Comparison of ENCODE assay signal across 4 cellular contexts in the genomic region with DNA sequence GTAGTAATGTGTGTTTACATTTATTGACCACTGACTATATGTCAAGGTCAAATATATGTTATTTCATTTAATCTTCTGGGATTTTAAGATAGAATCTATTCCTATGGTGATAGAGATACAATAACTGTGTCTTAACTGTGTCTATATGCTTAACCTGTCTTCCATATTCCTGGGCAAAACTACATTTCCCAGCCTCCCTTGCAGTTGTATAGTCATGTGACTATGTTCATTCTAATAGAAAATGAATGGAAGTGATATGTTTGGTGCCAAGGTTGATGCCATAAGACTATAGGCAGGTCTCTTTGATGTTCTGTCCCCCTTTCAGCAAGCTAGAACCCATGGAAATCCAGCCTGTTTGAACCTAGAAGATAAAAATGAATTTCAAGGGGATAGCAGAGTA.
TF ChIP-seq lines count a peak whose summit lies in the region.

No MANE protein-coding gene starts in this region.

TF ChIP-seq in SK-N-SH, 30 proteins besides CTCF, POLR2A, EP300 and RAD21 (continued from another document):
- TF ChIP-seq USF1 (IDR thresholded peaks at IDR 0.05; ENCODE audit: borderline replicate concordance, low read depth): peak; percentile 70; the same call in 1 of the 2 replicates

TF ChIP-seq in SK-N-SH treated with all-trans-retinoic acid at 6 μM for 48 hours, 23 proteins besides CTCF, POLR2A, EP300 and RAD21 (continued from another document and continues in another):
- TF ChIP-seq, protein P1, sequence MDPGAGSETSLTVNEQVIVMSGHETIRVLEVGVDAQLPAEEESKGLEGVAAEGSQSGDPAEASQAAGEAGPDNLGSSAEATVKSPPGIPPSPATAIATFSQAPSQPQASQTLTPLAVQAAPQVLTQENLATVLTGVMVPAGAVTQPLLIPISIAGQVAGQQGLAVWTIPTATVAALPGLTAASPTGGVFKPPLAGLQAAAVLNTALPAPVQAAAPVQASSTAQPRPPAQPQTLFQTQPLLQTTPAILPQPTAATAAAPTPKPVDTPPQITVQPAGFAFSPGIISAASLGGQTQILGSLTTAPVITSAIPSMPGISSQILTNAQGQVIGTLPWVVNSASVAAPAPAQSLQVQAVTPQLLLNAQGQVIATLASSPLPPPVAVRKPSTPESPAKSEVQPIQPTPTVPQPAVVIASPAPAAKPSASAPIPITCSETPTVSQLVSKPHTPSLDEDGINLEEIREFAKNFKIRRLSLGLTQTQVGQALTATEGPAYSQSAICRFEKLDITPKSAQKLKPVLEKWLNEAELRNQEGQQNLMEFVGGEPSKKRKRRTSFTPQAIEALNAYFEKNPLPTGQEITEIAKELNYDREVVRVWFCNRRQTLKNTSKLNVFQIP (CRISPR knock-in tag; IDR thresholded peaks at IDR 0.05; ENCODE audit: borderline replicate concordance, low read depth): no peak
- TF ChIP-seq, protein P2, sequence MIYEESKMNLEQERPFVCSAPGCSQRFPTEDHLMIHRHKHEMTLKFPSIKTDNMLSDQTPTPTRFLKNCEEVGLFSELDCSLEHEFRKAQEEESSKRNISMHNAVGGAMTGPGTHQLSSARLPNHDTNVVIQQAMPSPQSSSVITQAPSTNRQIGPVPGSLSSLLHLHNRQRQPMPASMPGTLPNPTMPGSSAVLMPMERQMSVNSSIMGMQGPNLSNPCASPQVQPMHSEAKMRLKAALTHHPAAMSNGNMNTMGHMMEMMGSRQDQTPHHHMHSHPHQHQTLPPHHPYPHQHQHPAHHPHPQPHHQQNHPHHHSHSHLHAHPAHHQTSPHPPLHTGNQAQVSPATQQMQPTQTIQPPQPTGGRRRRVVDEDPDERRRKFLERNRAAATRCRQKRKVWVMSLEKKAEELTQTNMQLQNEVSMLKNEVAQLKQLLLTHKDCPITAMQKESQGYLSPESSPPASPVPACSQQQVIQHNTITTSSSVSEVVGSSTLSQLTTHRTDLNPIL (CRISPR knock-in tag; IDR thresholded peaks at IDR 0.05; ENCODE audit: low read depth): no peak
- TF ChIP-seq TCF4 (CRISPR knock-in tag; IDR thresholded peaks at IDR 0.05; ENCODE audit: borderline replicate concordance) (no peak), GLIS3 (CRISPR knock-in tag; IDR thresholded peaks at IDR 0.05) (no peak), ZNF8 (CRISPR knock-in tag; IDR thresholded peaks at IDR 0.05) (no peak), BACH2 (CRISPR knock-in tag; IDR thresholded peaks at IDR 0.05; ENCODE audit: borderline replicate concordance) (no peak), OSR1 (CRISPR knock-in tag; IDR thresholded peaks at IDR 0.05) (no peak), ISL1 (CRISPR knock-in tag; IDR thresholded peaks at IDR 0.05) (no peak), TOX (CRISPR knock-in tag; IDR thresholded peaks at IDR 0.05; ENCODE audit: borderline replicate concordance) (no peak)
- TF ChIP-seq, protein P3, sequence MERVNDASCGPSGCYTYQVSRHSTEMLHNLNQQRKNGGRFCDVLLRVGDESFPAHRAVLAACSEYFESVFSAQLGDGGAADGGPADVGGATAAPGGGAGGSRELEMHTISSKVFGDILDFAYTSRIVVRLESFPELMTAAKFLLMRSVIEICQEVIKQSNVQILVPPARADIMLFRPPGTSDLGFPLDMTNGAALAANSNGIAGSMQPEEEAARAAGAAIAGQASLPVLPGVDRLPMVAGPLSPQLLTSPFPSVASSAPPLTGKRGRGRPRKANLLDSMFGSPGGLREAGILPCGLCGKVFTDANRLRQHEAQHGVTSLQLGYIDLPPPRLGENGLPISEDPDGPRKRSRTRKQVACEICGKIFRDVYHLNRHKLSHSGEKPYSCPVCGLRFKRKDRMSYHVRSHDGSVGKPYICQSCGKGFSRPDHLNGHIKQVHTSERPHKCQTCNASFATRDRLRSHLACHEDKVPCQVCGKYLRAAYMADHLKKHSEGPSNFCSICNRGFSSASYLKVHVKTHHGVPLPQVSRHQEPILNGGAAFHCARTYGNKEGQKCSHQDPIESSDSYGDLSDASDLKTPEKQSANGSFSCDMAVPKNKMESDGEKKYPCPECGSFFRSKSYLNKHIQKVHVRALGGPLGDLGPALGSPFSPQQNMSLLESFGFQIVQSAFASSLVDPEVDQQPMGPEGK (CRISPR knock-in tag; IDR thresholded peaks at IDR 0.05; ENCODE audit: borderline replicate concordance): no peak

TF ChIP-seq in Ishikawa, 13 proteins besides CTCF, POLR2A, EP300 and RAD21 (continued from another document):
- peak; percentile 72 for TF ChIP-seq USF1 (IDR thresholded peaks at IDR 0.05)
- no peak for TF ChIP-seq ZBTB7A (IDR thresholded peaks at IDR 0.05; ENCODE audit: low read depth)
- TF ChIP-seq, protein P4, sequence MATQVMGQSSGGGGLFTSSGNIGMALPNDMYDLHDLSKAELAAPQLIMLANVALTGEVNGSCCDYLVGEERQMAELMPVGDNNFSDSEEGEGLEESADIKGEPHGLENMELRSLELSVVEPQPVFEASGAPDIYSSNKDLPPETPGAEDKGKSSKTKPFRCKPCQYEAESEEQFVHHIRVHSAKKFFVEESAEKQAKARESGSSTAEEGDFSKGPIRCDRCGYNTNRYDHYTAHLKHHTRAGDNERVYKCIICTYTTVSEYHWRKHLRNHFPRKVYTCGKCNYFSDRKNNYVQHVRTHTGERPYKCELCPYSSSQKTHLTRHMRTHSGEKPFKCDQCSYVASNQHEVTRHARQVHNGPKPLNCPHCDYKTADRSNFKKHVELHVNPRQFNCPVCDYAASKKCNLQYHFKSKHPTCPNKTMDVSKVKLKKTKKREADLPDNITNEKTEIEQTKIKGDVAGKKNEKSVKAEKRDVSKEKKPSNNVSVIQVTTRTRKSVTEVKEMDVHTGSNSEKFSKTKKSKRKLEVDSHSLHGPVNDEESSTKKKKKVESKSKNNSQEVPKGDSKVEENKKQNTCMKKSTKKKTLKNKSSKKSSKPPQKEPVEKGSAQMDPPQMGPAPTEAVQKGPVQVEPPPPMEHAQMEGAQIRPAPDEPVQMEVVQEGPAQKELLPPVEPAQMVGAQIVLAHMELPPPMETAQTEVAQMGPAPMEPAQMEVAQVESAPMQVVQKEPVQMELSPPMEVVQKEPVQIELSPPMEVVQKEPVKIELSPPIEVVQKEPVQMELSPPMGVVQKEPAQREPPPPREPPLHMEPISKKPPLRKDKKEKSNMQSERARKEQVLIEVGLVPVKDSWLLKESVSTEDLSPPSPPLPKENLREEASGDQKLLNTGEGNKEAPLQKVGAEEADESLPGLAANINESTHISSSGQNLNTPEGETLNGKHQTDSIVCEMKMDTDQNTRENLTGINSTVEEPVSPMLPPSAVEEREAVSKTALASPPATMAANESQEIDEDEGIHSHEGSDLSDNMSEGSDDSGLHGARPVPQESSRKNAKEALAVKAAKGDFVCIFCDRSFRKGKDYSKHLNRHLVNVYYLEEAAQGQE (IDR thresholded peaks at IDR 0.05; ENCODE audit: low read depth): no peak
- no peak for TF ChIP-seq YY1 (IDR thresholded peaks at IDR 0.05; ENCODE audit: low read depth)

TF ChIP-seq in WTC11, 78 proteins besides CTCF, POLR2A, EP300 and RAD21 (continued from another document):
- TF ChIP-seq USF1 (CRISPR knock-in tag; IDR thresholded peaks at IDR 0.05): peak; percentile 72
TF ChIP-seq in WTC11: peak in this region for 2.
